31 cellular contexts compared by ENCODE assay signal in genomic region chr3:66504761-66505641, GRCh38. TPM values are rescaled to one million over a fixed set of nuclear protein-coding genes. Genes with fewer than 3 reads are reported as not detected.
A peak's percentile ranks its signal among the peaks of the same experiment; 100 is the strongest.
DNase-seq lines count a peak whose midpoint lies in the region; ATAC-seq, FAIRE-seq and TF ChIP-seq lines count a peak whose summit lies in the region.
"Had no signal": no experiment of that assay in that cellular context is flagged by ENCODE, and none has a peak within 500 bp of the region (broad histone marks: within the 10 kb centered on the region; RNA-seq: fewer than 3 reads in every experiment).

No MANE protein-coding gene starts in this region.

- peaks cover 3% of the 10 kb centered on the region for H3K4me1 Mint-ChIP-seq in endothelial cell (ENCODE audit: unreplicated experiment)

- no peak overlapping the region for H3K4me3 ChIP-seq in cardiac muscle cell
- H3K4me3 ChIP-seq in parathyroid adenoma (ENCODE audit: low read depth, low read length): no peak overlapping the region
- H3K4me3 ChIP-seq: heart right ventricle, Peyer's patch, right atrium auricular region, SJSA1, suprapubic skin had no signal

- H3K27me3 Mint-ChIP-seq in endothelial cell (ENCODE audit: unreplicated experiment): peaks cover 2% of the 10 kb centered on the region
- H3K27me3 Mint-ChIP-seq: CD4-positive, alpha-beta T cell had no signal

- H2AFZ ChIP-seq in parathyroid adenoma: peak overlapping the region; percentile 2

- H3K9me3 Mint-ChIP-seq in endothelial cell (ENCODE audit: unreplicated experiment): no peaks in the 10 kb centered on the region
- H3K9me3 Mint-ChIP-seq: activated naive CD4-positive, alpha-beta T cell treated with anti-CD3 and anti-CD28 coated beads, Interleukin-2, amount 10 ng/mL, durations not matched to agents 7 days and 5 days; CD4-positive, alpha-beta T cell; HFFc6; naive thymus-derived CD8-positive, alpha-beta T cell; stimulated activated memory B cell treated with anti-CD40 and anti-IgM and Interleukin-4, amounts not matched to agents 10 μg/mL and 1 μg/mL and 100 μg/mL, for 72 hours had no signal

- no peak for DNase-seq in cardiac muscle cell (ENCODE audit: low read depth in 1 of 2, low spot score in 1 of 2)
- no peak for DNase-seq in Right ventricle myocardium superior
- peak; percentile 63 for DNase-seq in kidney tubule cell (ENCODE audit: low spot score)
- DNase-seq in RCC 7860 (ENCODE audit: low spot score): no peak
- no peak for DNase-seq in endothelial cell (ENCODE audit: low spot score)
- no peak for DNase-seq in germinal center (ENCODE audit: low spot score)
- no peak for DNase-seq in SIG-M5 (lab: John Stamatoyannopoulos, UW)
- DNase-seq: 8988T; activated CD4-positive, CD25-positive, alpha-beta regulatory T cell; activated CD8-positive, alpha-beta memory T cell treated with anti-CD3 and anti-CD28 coated beads, Interleukin-2, amount 10 ng/mL, durations not matched to agents 7 days and 5 days; activated naive CD4-positive, alpha-beta T cell treated with anti-CD3 and anti-CD28 coated beads, Interleukin-2, amount 10 ng/mL, durations not matched to agents 7 days and 5 days; AML-193; CD4-positive, alpha-beta T cell; effector CD4-positive, alpha-beta T cell; heart right ventricle; HFFc6; left cardiac atrium; midbrain; naive thymus-derived CD8-positive, alpha-beta T cell; NCI-H1092; NCI-H1930; NCI-H524 treated with DMSO at 0.1 percent for 48 hours; Peyer's patch; stimulated activated CD4-positive, alpha-beta T cell treated with anti-CD3 and anti-CD28 coated beads, Interleukin-4, amount 100 ng/mL, for 4 hours had no signal

- H3K4me1 ChIP-seq in cardiac muscle cell (ENCODE audit: low read depth): peaks cover 51% of the 10 kb centered on the region
- no peaks in the 10 kb centered on the region for H3K4me1 ChIP-seq in parathyroid adenoma

- H3K27ac ChIP-seq in cardiac muscle cell (peak overlapping the region; percentile 51), parathyroid adenoma (no peak overlapping the region)
- H3K27ac ChIP-seq: epithelial cell of prostate, Peyer's patch, SJSA1, suprapubic skin had no signal

- H3K36me3 ChIP-seq in cardiac muscle cell (no peaks in the 10 kb centered on the region), parathyroid adenoma (ENCODE audit: control insufficient read depth, insufficient read depth, low read length) (no peaks in the 10 kb centered on the region)
- H3K36me3 ChIP-seq: heart right ventricle, Peyer's patch, right atrium auricular region, suprapubic skin had no signal

- no peak for FAIRE-seq in RCC 7860 (lab: Jason Lieb, UNC)
- FAIRE-seq: GM12891 had no signal

- no peak for ATAC-seq in Right ventricle myocardium superior (ENCODE audit: poor library complexity)
- ATAC-seq: activated CD8-positive, alpha-beta memory T cell treated with anti-CD3 and anti-CD28 coated beads, Interleukin-2, amount 10 ng/mL, durations not matched to agents 7 days and 5 days; heart right ventricle; left cardiac atrium; naive thymus-derived CD8-positive, alpha-beta T cell; stimulated activated memory B cell treated with anti-CD40 and anti-IgM and Interleukin-4, amounts not matched to agents 10 μg/mL and 1 μg/mL and 100 μg/mL, for 72 hours had no signal

- intact Hi-C loops in Right ventricle myocardium superior (cut with DNase I): loop anchor here (5.0 kb wide), 1 partner anchor 98 kb away; no protein-coding TSS in a partner anchor

- TF ChIP-seq CTCF in cardiac muscle cell (IDR thresholded peaks at IDR 0.05; ENCODE audit: low read depth, low read length): no peak
- no peak for TF ChIP-seq CTCF in parathyroid adenoma (IDR thresholded peaks at IDR 0.05)
- TF ChIP-seq CTCF in endothelial cell (IDR thresholded peaks at IDR 0.05; ENCODE audit: unreplicated experiment): no peak

- no peak overlapping the region for H3K4me2 ChIP-seq in parathyroid adenoma (ENCODE audit: low read length)

- no peak overlapping the region for H3K4me3 Mint-ChIP-seq in endothelial cell (ENCODE audit: unreplicated experiment)
- H3K4me3 Mint-ChIP-seq: activated CD8-positive, alpha-beta memory T cell treated with anti-CD3 and anti-CD28 coated beads, Interleukin-2, amount 10 ng/mL, durations not matched to agents 7 days and 5 days; activated naive CD4-positive, alpha-beta T cell treated with anti-CD3 and anti-CD28 coated beads, Interleukin-2, amount 10 ng/mL, durations not matched to agents 7 days and 5 days; CD4-positive, alpha-beta T cell; HFFc6; naive thymus-derived CD8-positive, alpha-beta T cell; stimulated activated memory B cell treated with anti-CD40 and anti-IgM and Interleukin-4, amounts not matched to agents 10 μg/mL and 1 μg/mL and 100 μg/mL, for 72 hours had no signal

- H3K27me3 ChIP-seq in cardiac muscle cell: no peaks in the 10 kb centered on the region
- no peaks in the 10 kb centered on the region for H3K27me3 ChIP-seq in parathyroid adenoma (ENCODE audit: control insufficient read depth, insufficient read depth, low read length)
- H3K27me3 ChIP-seq: Peyer's patch, right atrium auricular region, SJSA1, suprapubic skin had no signal

- H3K9me3 ChIP-seq in cardiac muscle cell (ENCODE audit: low read depth) (no peaks in the 10 kb centered on the region), parathyroid adenoma (ENCODE audit: control insufficient read depth, low read length) (no peaks in the 10 kb centered on the region)
- H3K9me3 ChIP-seq: heart right ventricle, Peyer's patch, right atrium auricular region, suprapubic skin had no signal

- H3K36me3 Mint-ChIP-seq in endothelial cell (ENCODE audit: low read depth, unreplicated experiment): peaks cover 4% of the 10 kb centered on the region
- H3K36me3 Mint-ChIP-seq: activated CD8-positive, alpha-beta memory T cell treated with anti-CD3 and anti-CD28 coated beads, Interleukin-2, amount 10 ng/mL, durations not matched to agents 7 days and 5 days; activated naive CD4-positive, alpha-beta T cell treated with anti-CD3 and anti-CD28 coated beads, Interleukin-2, amount 10 ng/mL, durations not matched to agents 7 days and 5 days; naive thymus-derived CD8-positive, alpha-beta T cell; stimulated activated memory B cell treated with anti-CD40 and anti-IgM and Interleukin-4, amounts not matched to agents 10 μg/mL and 1 μg/mL and 100 μg/mL, for 72 hours had no signal

- no peak overlapping the region for H3K9ac ChIP-seq in parathyroid adenoma

- no peak overlapping the region for H3K27ac Mint-ChIP-seq in endothelial cell (ENCODE audit: unreplicated experiment)
- H3K27ac Mint-ChIP-seq: activated CD8-positive, alpha-beta memory T cell treated with anti-CD3 and anti-CD28 coated beads, Interleukin-2, amount 10 ng/mL, durations not matched to agents 7 days and 5 days; activated naive CD4-positive, alpha-beta T cell treated with anti-CD3 and anti-CD28 coated beads, Interleukin-2, amount 10 ng/mL, durations not matched to agents 7 days and 5 days; CD4-positive, alpha-beta T cell; HFFc6; naive thymus-derived CD8-positive, alpha-beta T cell; stimulated activated memory B cell treated with anti-CD40 and anti-IgM and Interleukin-4, amounts not matched to agents 10 μg/mL and 1 μg/mL and 100 μg/mL, for 72 hours had no signal

- H3K79me2 ChIP-seq in parathyroid adenoma: no peaks in the 10 kb centered on the region

RNA-seq across cellular contexts. Expression of gene LRIG1, which starts 4.2 kb away (rescaled TPM):
- total RNA-seq in cardiac muscle cell (33.2 and 51.1 TPM in 2 replicates), Right ventricle myocardium superior (93.9 TPM), endothelial cell (ENCODE audit: unreplicated experiment) (25.1 TPM)
- 27.8 and 35.6 TPM in 2 replicates for polyA plus RNA-seq in cardiac muscle cell
